Comparison of ENCODE assay signal across 1 cellular context in genomic region chr21:37082856-37083611, GRCh38.
TF ChIP-seq lines count a peak whose summit lies in the region.

No MANE protein-coding gene starts in this region.

TF ChIP-seq in liver, 16 proteins besides CTCF, POLR2A, EP300 and RAD21 (continued from another document):
- TF ChIP-seq, protein P1, sequence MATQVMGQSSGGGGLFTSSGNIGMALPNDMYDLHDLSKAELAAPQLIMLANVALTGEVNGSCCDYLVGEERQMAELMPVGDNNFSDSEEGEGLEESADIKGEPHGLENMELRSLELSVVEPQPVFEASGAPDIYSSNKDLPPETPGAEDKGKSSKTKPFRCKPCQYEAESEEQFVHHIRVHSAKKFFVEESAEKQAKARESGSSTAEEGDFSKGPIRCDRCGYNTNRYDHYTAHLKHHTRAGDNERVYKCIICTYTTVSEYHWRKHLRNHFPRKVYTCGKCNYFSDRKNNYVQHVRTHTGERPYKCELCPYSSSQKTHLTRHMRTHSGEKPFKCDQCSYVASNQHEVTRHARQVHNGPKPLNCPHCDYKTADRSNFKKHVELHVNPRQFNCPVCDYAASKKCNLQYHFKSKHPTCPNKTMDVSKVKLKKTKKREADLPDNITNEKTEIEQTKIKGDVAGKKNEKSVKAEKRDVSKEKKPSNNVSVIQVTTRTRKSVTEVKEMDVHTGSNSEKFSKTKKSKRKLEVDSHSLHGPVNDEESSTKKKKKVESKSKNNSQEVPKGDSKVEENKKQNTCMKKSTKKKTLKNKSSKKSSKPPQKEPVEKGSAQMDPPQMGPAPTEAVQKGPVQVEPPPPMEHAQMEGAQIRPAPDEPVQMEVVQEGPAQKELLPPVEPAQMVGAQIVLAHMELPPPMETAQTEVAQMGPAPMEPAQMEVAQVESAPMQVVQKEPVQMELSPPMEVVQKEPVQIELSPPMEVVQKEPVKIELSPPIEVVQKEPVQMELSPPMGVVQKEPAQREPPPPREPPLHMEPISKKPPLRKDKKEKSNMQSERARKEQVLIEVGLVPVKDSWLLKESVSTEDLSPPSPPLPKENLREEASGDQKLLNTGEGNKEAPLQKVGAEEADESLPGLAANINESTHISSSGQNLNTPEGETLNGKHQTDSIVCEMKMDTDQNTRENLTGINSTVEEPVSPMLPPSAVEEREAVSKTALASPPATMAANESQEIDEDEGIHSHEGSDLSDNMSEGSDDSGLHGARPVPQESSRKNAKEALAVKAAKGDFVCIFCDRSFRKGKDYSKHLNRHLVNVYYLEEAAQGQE (IDR thresholded peaks at IDR 0.05), result no peak
- TF ChIP-seq GABPA (IDR thresholded peaks at IDR 0.05 in 1 of 2, conservative IDR thresholded peaks at IDR 0.05 in 1 of 2) (no peak), MAX (IDR thresholded peaks at IDR 0.05) (peak; percentile 73), SP1 (IDR thresholded peaks at IDR 0.05) (peak; percentile 18), FOXA2 (IDR thresholded peaks at IDR 0.05) (peak; percentile 95)
